9 cellular contexts compared by ENCODE assay signal in genomic region chr1:62439652-62440371, GRCh38.
A peak's percentile ranks its signal among the peaks of the same experiment; 100 is the strongest.
DNase-seq lines count a peak whose midpoint lies in the region; ATAC-seq and TF ChIP-seq lines count a peak whose summit lies in the region.
"Had no signal": no experiment of that assay in that cellular context is flagged by ENCODE, and none has a peak within 500 bp of the region (broad histone marks: within the 10 kb centered on the region; RNA-seq: fewer than 3 reads in every experiment).

No MANE protein-coding gene starts in this region.

- no peaks in the 10 kb centered on the region for H3K27me3 ChIP-seq in RWPE2 (ENCODE audit: insufficient read depth, poor library complexity, severe bottlenecking)

- ATAC-seq in GM18868 (IDR thresholded peaks at IDR 0.05; ENCODE audit: unreplicated experiment) (peak; percentile 34), HG02798 (IDR thresholded peaks at IDR 0.05; ENCODE audit: poor library complexity, unreplicated experiment) (peak; percentile 23), RWPE2 (ENCODE audit: low read depth) (no peak)

- no peak for TF ChIP-seq CTCF in RWPE2 (IDR thresholded peaks at IDR 0.05; ENCODE audit: poor library complexity, severe bottlenecking)

- peaks cover 54% of the 10 kb centered on the region for H3K36me3 ChIP-seq in RWPE2 (ENCODE audit: low read depth)

- no peaks in the 10 kb centered on the region for H3K9me3 ChIP-seq in RWPE2 (ENCODE audit: severe bottlenecking)

- peak overlapping the region; percentile 83 for H3K4me3 ChIP-seq in RWPE2 (ENCODE audit: severe bottlenecking)

- no peak overlapping the region for H3K27ac ChIP-seq in RWPE2 (ENCODE audit: poor library complexity, severe bottlenecking)

- no peak for DNase-seq in RWPE2 (ENCODE audit: low spot score)
- peak; percentile 12 for DNase-seq in left kidney (ENCODE audit: low read depth, low spot score)
- no peak for DNase-seq in NCI-H2029 (lab: John Stamatoyannopoulos, UW)
- no peak for DNase-seq in activated effector memory CD4-positive, alpha-beta T cell treated with Interleukin-2 at 50 U/mL for 16 hours
- DNase-seq in amygdala (lab: John Stamatoyannopoulos, UW), result no peak
- no peak for DNase-seq in 8988T
- DNase-seq: stimulated activated CD4-positive, alpha-beta T cell treated with anti-CD3 and anti-CD28 coated beads, Interleukin-2, amount 100 ng/mL, for 24 hours had no signal

- H3K4me1 ChIP-seq in RWPE2 (ENCODE audit: insufficient read depth, poor library complexity, severe bottlenecking), result peaks cover 3% of the 10 kb centered on the region
